In the genomic region with DNA sequence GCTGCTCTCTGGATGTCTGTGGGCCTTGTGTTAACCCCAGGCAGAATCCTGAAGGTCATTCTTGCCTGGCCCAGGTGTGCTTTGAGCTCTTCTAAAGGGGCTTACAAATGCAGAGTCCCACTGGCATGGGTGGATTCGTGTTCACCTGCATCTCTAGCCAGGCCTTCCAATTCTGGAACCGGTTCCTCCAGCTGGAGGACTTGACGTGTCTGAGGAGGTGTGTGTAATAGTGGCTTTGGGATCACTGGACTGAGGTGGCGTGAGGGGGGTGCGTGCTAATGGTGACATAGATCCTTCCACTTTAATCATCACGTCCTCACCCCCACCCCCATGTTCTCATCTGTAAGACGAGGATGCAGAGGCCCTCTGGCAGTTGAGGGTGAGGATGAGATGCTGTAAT, we compare ENCODE assay signal across 1 cellular context.
TF ChIP-seq lines count a peak whose summit lies in the region.

No MANE protein-coding gene starts in this region.

TF ChIP-seq in WTC11, 78 proteins besides CTCF, POLR2A, EP300 and RAD21 (continued from another document):
- TF ChIP-seq ZSCAN18 (CRISPR knock-in tag; IDR thresholded peaks at IDR 0.05) = no peak
- TF ChIP-seq, protein P1, sequence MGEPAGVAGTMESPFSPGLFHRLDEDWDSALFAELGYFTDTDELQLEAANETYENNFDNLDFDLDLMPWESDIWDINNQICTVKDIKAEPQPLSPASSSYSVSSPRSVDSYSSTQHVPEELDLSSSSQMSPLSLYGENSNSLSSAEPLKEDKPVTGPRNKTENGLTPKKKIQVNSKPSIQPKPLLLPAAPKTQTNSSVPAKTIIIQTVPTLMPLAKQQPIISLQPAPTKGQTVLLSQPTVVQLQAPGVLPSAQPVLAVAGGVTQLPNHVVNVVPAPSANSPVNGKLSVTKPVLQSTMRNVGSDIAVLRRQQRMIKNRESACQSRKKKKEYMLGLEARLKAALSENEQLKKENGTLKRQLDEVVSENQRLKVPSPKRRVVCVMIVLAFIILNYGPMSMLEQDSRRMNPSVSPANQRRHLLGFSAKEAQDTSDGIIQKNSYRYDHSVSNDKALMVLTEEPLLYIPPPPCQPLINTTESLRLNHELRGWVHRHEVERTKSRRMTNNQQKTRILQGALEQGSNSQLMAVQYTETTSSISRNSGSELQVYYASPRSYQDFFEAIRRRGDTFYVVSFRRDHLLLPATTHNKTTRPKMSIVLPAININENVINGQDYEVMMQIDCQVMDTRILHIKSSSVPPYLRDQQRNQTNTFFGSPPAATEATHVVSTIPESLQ (CRISPR knock-in tag; IDR thresholded peaks at IDR 0.05) = no peak
- no peak for TF ChIP-seq PRDM15 (CRISPR knock-in tag; IDR thresholded peaks at IDR 0.05)
- TF ChIP-seq TP53 (CRISPR knock-in tag; IDR thresholded peaks at IDR 0.05) = no peak
- TF ChIP-seq CBFB (CRISPR knock-in tag; IDR thresholded peaks at IDR 0.05; ENCODE audit: low read depth) = no peak
- TF ChIP-seq E2F1 (CRISPR knock-in tag; IDR thresholded peaks at IDR 0.05) = no peak
- no peak for TF ChIP-seq NFE2L1 (CRISPR knock-in tag; IDR thresholded peaks at IDR 0.05)
